ENCODE assay signal across 9 cellular contexts in genomic region chr6:88705601-88706000, GRCh38.
DNase-seq lines count a peak whose midpoint lies in the region; ATAC-seq lines count a peak whose summit lies in the region.
"Had no signal": no experiment of that assay in that cellular context is flagged by ENCODE, and none has a peak within 500 bp of the region (broad histone marks: within the 10 kb centered on the region; RNA-seq: fewer than 3 reads in every experiment).

No MANE protein-coding gene starts in this region.

- peak overlapping the region; percentile 4 for H3K27ac Mint-ChIP-seq in activated naive CD8-positive, alpha-beta T cell treated with anti-CD3 and anti-CD28 coated beads for 36 hours

- DNase-seq in activated naive CD8-positive, alpha-beta T cell treated with anti-CD3 and anti-CD28 coated beads for 36 hours: no peak
- no peak for DNase-seq in cerebellar cortex (ENCODE audit: low spot score)
- no peak for DNase-seq in NOMO-1 treated with dmso at 0.1 percent for 144 hours (lab: John Stamatoyannopoulos, UW; ENCODE audit: unreplicated experiment)
- no peak for DNase-seq in GM19240 (ENCODE audit: insufficient read length, low spot score)
- no peak for DNase-seq in kidney glomerular epithelial cell (lab: John Stamatoyannopoulos, UW)
- DNase-seq: NCI-H1092 had no signal

- peaks cover 16% of the 10 kb centered on the region for H3K36me3 Mint-ChIP-seq in activated naive CD8-positive, alpha-beta T cell treated with anti-CD3 and anti-CD28 coated beads for 36 hours

- peaks cover 30% of the 10 kb centered on the region for H3K4me1 Mint-ChIP-seq in activated naive CD8-positive, alpha-beta T cell treated with anti-CD3 and anti-CD28 coated beads for 36 hours

- H3K4me3 Mint-ChIP-seq in activated naive CD8-positive, alpha-beta T cell treated with anti-CD3 and anti-CD28 coated beads for 36 hours: no peak overlapping the region

- peak; percentile 72 for ATAC-seq in GM18519 (IDR thresholded peaks at IDR 0.05; ENCODE audit: low FRiP score, unreplicated experiment)
- peak; percentile 91 for ATAC-seq in GM21515 (IDR thresholded peaks at IDR 0.05; ENCODE audit: unreplicated experiment)
- ATAC-seq in HG03135 (IDR thresholded peaks at IDR 0.05; ENCODE audit: unreplicated experiment): peak; percentile 74

- H3K9me3 Mint-ChIP-seq in activated naive CD8-positive, alpha-beta T cell treated with anti-CD3 and anti-CD28 coated beads for 36 hours: peaks cover 7% of the 10 kb centered on the region

- no peaks in the 10 kb centered on the region for H3K27me3 Mint-ChIP-seq in activated naive CD8-positive, alpha-beta T cell treated with anti-CD3 and anti-CD28 coated beads for 36 hours
